In genomic region chr2:189762229-189762550, GRCh38 we compare ENCODE assay signal across 8 cellular contexts. TPM values are rescaled to one million over a fixed set of nuclear protein-coding genes. Genes with fewer than 3 reads are reported as not detected.
DNase-seq lines count a peak whose midpoint lies in the region; ATAC-seq and TF ChIP-seq lines count a peak whose summit lies in the region.

No MANE protein-coding gene starts in this region.

- H3K36me3 Mint-ChIP-seq in natural killer cell, result no peaks in the 10 kb centered on the region

- no peaks in the 10 kb centered on the region for H3K9me3 ChIP-seq in Loucy (ENCODE audit: insufficient read depth, low read depth, low read length)

- H2AFZ ChIP-seq in Loucy (ENCODE audit: low read length), result peak overlapping the region; percentile 100

- no peak for TF ChIP-seq CTCF in AG10803 (conservative IDR thresholded peaks at IDR 0.05; ENCODE audit: low read length)
- no peak for TF ChIP-seq CTCF in Loucy (conservative IDR thresholded peaks at IDR 0.05; ENCODE audit: low read length)
- no peak for TF ChIP-seq CTCF in dorsolateral prefrontal cortex (IDR thresholded peaks at IDR 0.05 in 54 of 56, conservative IDR thresholded peaks at IDR 0.05 in 2 of 56; ENCODE audit: low read depth in 1 of 56, partially characterized antibody in 56 of 56)
- no peak for TF ChIP-seq CTCF in natural killer cell (IDR thresholded peaks at IDR 0.05)

- H3K9ac ChIP-seq in Loucy (ENCODE audit: low read depth, low read length, poor library complexity, severe bottlenecking), result peak overlapping the region; percentile 90

- peak overlapping the region; percentile 99 for H3K4me3 Mint-ChIP-seq in natural killer cell

- H3K4me1 ChIP-seq in Loucy (ENCODE audit: insufficient read depth, low read length, poor library complexity, severe bottlenecking), result peaks cover 17% of the 10 kb centered on the region

- H3K4me3 ChIP-seq in AG10803 (ENCODE audit: low read length) (peak overlapping the region; percentile 93), Loucy (ENCODE audit: low read length, poor library complexity, severe bottlenecking) (peak overlapping the region; percentile 95), dorsolateral prefrontal cortex (peak overlapping the region; percentile 61 to 98 (median 85))

- H3K9me3 Mint-ChIP-seq in natural killer cell, result no peaks in the 10 kb centered on the region

- H3K4me2 ChIP-seq in Loucy (ENCODE audit: low read depth, low read length, poor library complexity, severe bottlenecking), result peak overlapping the region; percentile 92

- no peaks in the 10 kb centered on the region for H4K20me1 ChIP-seq in Loucy (ENCODE audit: insufficient read depth, low read length, poor library complexity, severe bottlenecking)

- peaks cover 7% of the 10 kb centered on the region; the same call in 1 of the 2 replicates for H3K36me3 ChIP-seq in Loucy (ENCODE audit: insufficient read depth, low read length)

- peaks cover 3% of the 10 kb centered on the region; the same call in 1 of the 2 replicates for H3F3A ChIP-seq in Loucy (ENCODE audit: low read depth)

- intact Hi-C loops in dorsolateral prefrontal cortex (cut with DNase I), result loop anchor here in 1 of 2 donors (1.0 to 5.0 kb wide), 2 partner anchors 22 to 90 kb away; partner anchors contain the start of genes ANKAR, ORMDL1 and PMS1
- intact Hi-C loops in natural killer cell (cut with micrococcal nuclease), result loop anchor here (1.0 to 2.0 kb wide), 4 partner anchors 22 to 321 kb away; partner anchors contain the start of genes ASNSD1, ORMDL1, PMS1 and WDR75

- H3K27me3 ChIP-seq in Loucy (ENCODE audit: insufficient read depth, low read length, poor library complexity, severe bottlenecking), result no peaks in the 10 kb centered on the region
- H3K27me3 ChIP-seq in dorsolateral prefrontal cortex, result no peaks in the 10 kb centered on the region

- DNase-seq in AG10803 (ENCODE audit: low read depth), result no peak
- DNase-seq in dorsolateral prefrontal cortex, result no peak
- no peak for DNase-seq in natural killer cell
- no peak for DNase-seq in NCI-H526 (lab: John Stamatoyannopoulos, UW)
- DNase-seq in central memory CD4-positive, alpha-beta T cell, result no peak
- no peak for DNase-seq in mucosa of gallbladder (ENCODE audit: low spot score)

- H3K79me2 ChIP-seq in Loucy (ENCODE audit: insufficient read depth, low read length), result peaks cover 10% of the 10 kb centered on the region

- ATAC-seq in natural killer cell (peak in 1 of 3 donors; percentile 11), HG03378 (IDR thresholded peaks at IDR 0.05; ENCODE audit: unreplicated experiment) (no peak)

- H3K4me1 Mint-ChIP-seq in natural killer cell, result peaks cover 6 to 7% of the 10 kb centered on the region in 2 donors

- no peaks in the 10 kb centered on the region for H3K27me3 Mint-ChIP-seq in natural killer cell (ENCODE audit: low read depth in 2 of 2)

- H3K9me2 ChIP-seq in Loucy (replicated peaks; ENCODE audit: low read depth, low read length), result no peaks in the 10 kb centered on the region

- peak overlapping the region; percentile 95 to 98 for H3K27ac Mint-ChIP-seq in natural killer cell

- peak overlapping the region; percentile 68 to 99 (median 95) for H3K27ac ChIP-seq in dorsolateral prefrontal cortex

RNA-seq across cellular contexts. Expression of gene OSGEPL1, which starts 0.4 kb away (rescaled TPM):
- 10 to 100 TPM in 49 of 120 experiments, 1 to 10 TPM in 71; 5.5 to 18.6 (median 9.7) TPM for total RNA-seq in dorsolateral prefrontal cortex
- total RNA-seq in natural killer cell, result 10 to 100 TPM in 1 of 3 donors, 1 to 10 TPM in 2; 5.6 to 10.2 (median 8.5) TPM
- 6.3 TPM for total RNA-seq in mucosa of gallbladder

RNA-seq across cellular contexts. Expression of gene ORMDL1, which starts 21.9 kb away (rescaled TPM):
- total RNA-seq in dorsolateral prefrontal cortex (10 to 100 TPM; 31.6 to 78.1 (median 54.7) TPM), natural killer cell (100 to 1,000 TPM in 2 of 3 donors, 10 to 100 TPM in 1; 83.1 to 103 (median 101) TPM), mucosa of gallbladder (41.1 TPM)

RNA-seq across cellular contexts. Expression of gene PMS1, which starts 22.1 kb away (rescaled TPM):
- total RNA-seq in dorsolateral prefrontal cortex (10 to 100 TPM; 29.0 to 64.7 (median 45.8) TPM), natural killer cell (10 to 100 TPM; 28.9 to 32.3 (median 29.1) TPM), mucosa of gallbladder (19.6 TPM)
